In genomic region chr15:52066842-52067544, GRCh38 we compare ENCODE assay signal across 21 cellular contexts. TPM values are rescaled to one million over a fixed set of nuclear protein-coding genes. Genes with fewer than 3 reads are reported as not detected.
DNase-seq lines count a peak whose midpoint lies in the region; ATAC-seq and TF ChIP-seq lines count a peak whose summit lies in the region.
"Had no signal": no experiment of that assay in that cellular context is flagged by ENCODE, and none has a peak within 500 bp of the region (broad histone marks: within the 10 kb centered on the region; RNA-seq: fewer than 3 reads in every experiment).

No MANE protein-coding gene starts in this region.

- intact Hi-C loops in gastrocnemius medialis (cut with DNase I; ENCODE audit: low total_unique reads) = no loop called here

- no peaks in the 10 kb centered on the region for H3K9me3 Mint-ChIP-seq in activated CD4-positive, alpha-beta T cell treated with anti-CD3 and anti-CD28 coated beads, Interleukin-2, amount 10 ng/mL, durations not matched to agents 7 days and 5 days
- no peaks in the 10 kb centered on the region for H3K9me3 Mint-ChIP-seq in activated naive CD8-positive, alpha-beta T cell (ENCODE audit: low read depth)
- no peaks in the 10 kb centered on the region for H3K9me3 Mint-ChIP-seq in neural progenitor cell
- H3K9me3 Mint-ChIP-seq: activated CD4-positive, alpha-beta T cell treated with anti-CD3 and anti-CD28 coated beads, Interleukin-2, amount 10 ng/mL, durations not matched to agents 24 days and 14 days; natural killer cell treated with Interleukin-12 subunit alpha and Interleukin-12 subunit beta and Interleukin-15 and Interleukin-18, amount 100 ng/mL, for 72 hours had no signal

- H3K4me1 ChIP-seq in neural progenitor cell (no peaks in the 10 kb centered on the region), gastrocnemius medialis (no peaks in the 10 kb centered on the region)

- H3K9me3 ChIP-seq in neural progenitor cell (ENCODE audit: low read depth) (no peaks in the 10 kb centered on the region), gastrocnemius medialis (no peaks in the 10 kb centered on the region)
- H3K9me3 ChIP-seq: MG63 had no signal

- peak overlapping the region; percentile 60 for H3K27ac Mint-ChIP-seq in activated CD4-positive, alpha-beta T cell treated with anti-CD3 and anti-CD28 coated beads, Interleukin-2, amount 10 ng/mL, durations not matched to agents 7 days and 5 days
- peak overlapping the region; percentile 62 for H3K27ac Mint-ChIP-seq in activated naive CD8-positive, alpha-beta T cell
- H3K27ac Mint-ChIP-seq in neural progenitor cell = peak overlapping the region; percentile 39
- H3K27ac Mint-ChIP-seq: activated CD4-positive, alpha-beta T cell treated with anti-CD3 and anti-CD28 coated beads, Interleukin-2, amount 10 ng/mL, durations not matched to agents 24 days and 14 days had no signal

- H3K27me3 Mint-ChIP-seq in activated CD4-positive, alpha-beta T cell treated with anti-CD3 and anti-CD28 coated beads, Interleukin-2, amount 10 ng/mL, durations not matched to agents 7 days and 5 days = no peaks in the 10 kb centered on the region
- no peaks in the 10 kb centered on the region for H3K27me3 Mint-ChIP-seq in activated naive CD8-positive, alpha-beta T cell
- H3K27me3 Mint-ChIP-seq in neural progenitor cell (ENCODE audit: insufficient read depth, low read depth) = no peaks in the 10 kb centered on the region
- H3K27me3 Mint-ChIP-seq: activated CD4-positive, alpha-beta T cell treated with anti-CD3 and anti-CD28 coated beads, Interleukin-2, amount 10 ng/mL, durations not matched to agents 24 days and 14 days; natural killer cell treated with Interleukin-12 subunit alpha and Interleukin-12 subunit beta and Interleukin-15 and Interleukin-18, amount 100 ng/mL, for 72 hours had no signal

- no peak overlapping the region for H3K9ac ChIP-seq in neural progenitor cell

- H3F3A ChIP-seq in neural progenitor cell (ENCODE audit: low read depth) = peaks cover 13% of the 10 kb centered on the region

- no peak for TF ChIP-seq CTCF in neural progenitor cell (IDR thresholded peaks at IDR 0.05)
- TF ChIP-seq CTCF in gastrocnemius medialis (IDR thresholded peaks at IDR 0.05 in 4 of 5, conservative IDR thresholded peaks at IDR 0.05 in 1 of 5) = no peak

- POLR2A ChIA-PET in activated CD4-positive, alpha-beta T cell treated with anti-CD3 and anti-CD28 coated beads, Interleukin-2, amount 10 ng/mL, durations not matched to agents 7 days and 5 days (lab: Charles Lee) = no interaction called here
- POLR2A ChIA-PET in HEK293T (lab: Yijun Ruan, JAX) = no interaction called here

- H4K20me1 ChIP-seq in neural progenitor cell (ENCODE audit: low read depth) = peaks cover 3% of the 10 kb centered on the region

- H3K36me3 Mint-ChIP-seq in activated CD4-positive, alpha-beta T cell treated with anti-CD3 and anti-CD28 coated beads, Interleukin-2, amount 10 ng/mL, durations not matched to agents 7 days and 5 days (ENCODE audit: low read depth) = peaks cover 21% of the 10 kb centered on the region
- H3K36me3 Mint-ChIP-seq in activated naive CD8-positive, alpha-beta T cell = peaks cover 4% of the 10 kb centered on the region
- H3K36me3 Mint-ChIP-seq in neural progenitor cell = peaks cover 22% of the 10 kb centered on the region

- H3K4me3 Mint-ChIP-seq in activated CD4-positive, alpha-beta T cell treated with anti-CD3 and anti-CD28 coated beads, Interleukin-2, amount 10 ng/mL, durations not matched to agents 7 days and 5 days = no peak overlapping the region
- no peak overlapping the region for H3K4me3 Mint-ChIP-seq in activated naive CD8-positive, alpha-beta T cell
- H3K4me3 Mint-ChIP-seq in neural progenitor cell = no peak overlapping the region
- H3K4me3 Mint-ChIP-seq: activated CD4-positive, alpha-beta T cell treated with anti-CD3 and anti-CD28 coated beads, Interleukin-2, amount 10 ng/mL, durations not matched to agents 24 days and 14 days; natural killer cell treated with Interleukin-12 subunit alpha and Interleukin-12 subunit beta and Interleukin-15 and Interleukin-18, amount 100 ng/mL, for 72 hours had no signal

- in situ Hi-C loops in gastrocnemius medialis (cut with MboI; ENCODE audit: low sequenced_read_pairs in 4 of 4) = no loop called here

- no peak for DNase-seq in activated CD4-positive, alpha-beta T cell treated with anti-CD3 and anti-CD28 coated beads, Interleukin-2, amount 10 ng/mL, durations not matched to agents 7 days and 5 days
- no peak for DNase-seq in activated CD4-positive, alpha-beta T cell treated with anti-CD3 and anti-CD28 coated beads, Interleukin-2, amount 50 U/mL, for 1 hour
- no peak for DNase-seq in HEK293T (ENCODE audit: extremely low spot score)
- no peak for DNase-seq in neural progenitor cell (ENCODE audit: low spot score)
- no peak for DNase-seq in gastrocnemius medialis
- DNase-seq: activated CD4-positive, alpha-beta T cell treated with anti-CD3 and anti-CD28 coated beads, Interleukin-2, amount 10 ng/mL, durations not matched to agents 24 days and 14 days; COR-L47; HCEC 1CT; MG63; NCI-H187; stimulated activated naive CD4-positive, alpha-beta T cell had no signal

- H3K27ac ChIP-seq in neural progenitor cell (no peak overlapping the region), gastrocnemius medialis (no peak overlapping the region)

- H3K4me3 ChIP-seq in neural progenitor cell (no peak overlapping the region), gastrocnemius medialis (no peak overlapping the region)
- H3K4me3 ChIP-seq: MG63 had no signal

- H3K79me2 ChIP-seq in neural progenitor cell (ENCODE audit: low read depth) = no peaks in the 10 kb centered on the region

- no peak overlapping the region for H2AFZ ChIP-seq in neural progenitor cell (replicated peaks)

- H3K4me2 ChIP-seq in neural progenitor cell = no peak overlapping the region

- no peaks in the 10 kb centered on the region for H3K36me3 ChIP-seq in neural progenitor cell
- H3K36me3 ChIP-seq in gastrocnemius medialis = peaks cover 3 to 35% of the 10 kb centered on the region in 2 donors

- H3K4me1 Mint-ChIP-seq in activated CD4-positive, alpha-beta T cell treated with anti-CD3 and anti-CD28 coated beads, Interleukin-2, amount 10 ng/mL, durations not matched to agents 7 days and 5 days = peaks cover 17% of the 10 kb centered on the region
- peaks cover 17% of the 10 kb centered on the region for H3K4me1 Mint-ChIP-seq in activated naive CD8-positive, alpha-beta T cell (ENCODE audit: low read depth)
- H3K4me1 Mint-ChIP-seq in neural progenitor cell = no peaks in the 10 kb centered on the region

- H3K27me3 ChIP-seq in neural progenitor cell = no peaks in the 10 kb centered on the region
- H3K27me3 ChIP-seq in gastrocnemius medialis = no peaks in the 10 kb centered on the region
- H3K27me3 ChIP-seq: MG63 had no signal

- ATAC-seq in gastrocnemius medialis (no peak), GM21737 (IDR thresholded peaks at IDR 0.05; ENCODE audit: unreplicated experiment) (no peak), GM19455 (IDR thresholded peaks at IDR 0.05; ENCODE audit: unreplicated experiment) (no peak)
- ATAC-seq: natural killer cell treated with Interleukin-12 subunit alpha and Interleukin-12 subunit beta and Interleukin-15 and Interleukin-18, amount 100 ng/mL, for 72 hours had no signal

- CTCF ChIA-PET in activated CD4-positive, alpha-beta T cell treated with anti-CD3 and anti-CD28 coated beads, Interleukin-2, amount 10 ng/mL, durations not matched to agents 7 days and 5 days (lab: Charles Lee) = interaction anchor here (1.1 to 2.2 kb wide), 4 partner anchors 11 to 86 kb away, joined by 3 to 13 read pairs (median 4); no protein-coding TSS in a partner anchor
- CTCF ChIA-PET in HEK293T (lab: Yijun Ruan, JAX) = interaction anchor here (1.5 kb wide), 1 partner anchor 12 kb away, joined by 7 read pairs; no protein-coding TSS in a partner anchor

- TF ChIP-seq POLR2A in gastrocnemius medialis (IDR thresholded peaks at IDR 0.05) = no peak

TF ChIP-seq in HEK293T, 16 proteins besides CTCF, POLR2A, EP300 and RAD21:
- TF ChIP-seq PKNOX1 (IDR thresholded peaks at IDR 0.05) (peak; percentile 48), HDGF (IDR thresholded peaks at IDR 0.05; ENCODE audit: borderline replicate concordance) (no peak)

RNA-seq across cellular contexts. Expression of gene BCL2L10, which starts 45.6 kb away (rescaled TPM):
- total RNA-seq in activated CD4-positive, alpha-beta T cell treated with anti-CD3 and anti-CD28 coated beads, Interleukin-2, amount 10 ng/mL, durations not matched to agents 7 days and 5 days = under 1 TPM in 1 of 2 experiments, not detected in 1; 0.27 TPM
- 0.22 and 0.31 TPM in 2 replicates for total RNA-seq in neural progenitor cell (ENCODE audit: low replicate concordance)
- not detected for total RNA-seq in gastrocnemius medialis
- total RNA-seq: activated CD4-positive, alpha-beta T cell treated with anti-CD3 and anti-CD28 coated beads, Interleukin-2, amount 10 ng/mL, durations not matched to agents 24 days and 14 days; astrocyte; natural killer cell treated with Interleukin-12 subunit alpha and Interleukin-12 subunit beta and Interleukin-15 and Interleukin-18, amount 100 ng/mL, for 72 hours; NCI-H460; OCI-LY7; posterior vena cava; SK-MEL-5; urinary bladder had no signal

RNA-seq across cellular contexts. Expression of gene MAPK6, which starts 48.0 kb away (rescaled TPM):
- 10 to 100 TPM; 23.4 to 25.4 TPM for total RNA-seq in activated CD4-positive, alpha-beta T cell treated with anti-CD3 and anti-CD28 coated beads, Interleukin-2, amount 10 ng/mL, durations not matched to agents 7 days and 5 days
- total RNA-seq in neural progenitor cell (ENCODE audit: low replicate concordance) (90.8 and 128 TPM in 2 replicates), gastrocnemius medialis (10 to 100 TPM; 47.6 to 84.4 (median 56.4) TPM)
